In the genomic region with DNA sequence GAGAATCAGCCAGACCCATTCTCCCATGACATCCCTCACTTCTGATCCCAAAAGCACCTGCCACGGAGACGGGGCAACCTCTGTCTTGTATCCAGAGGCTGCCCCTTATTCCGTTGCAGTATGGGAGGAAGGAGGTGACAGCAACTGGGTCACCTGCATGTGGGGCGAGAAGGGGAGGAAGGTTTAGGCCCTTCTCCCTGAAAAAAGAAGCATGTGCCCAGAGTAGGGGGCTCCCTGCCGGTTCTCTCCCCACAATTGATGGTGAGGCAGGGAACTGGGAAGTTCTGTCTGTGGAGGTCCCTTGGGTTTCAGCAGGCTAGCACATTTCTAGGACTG, we compare ENCODE assay signal across 17 cellular contexts.
"Had no signal": no experiment of that assay in that cellular context is flagged by ENCODE, and none has a peak within 500 bp of the region (broad histone marks: within the 10 kb centered on the region; RNA-seq: fewer than 3 reads in every experiment).

No MANE protein-coding gene starts in this region.

- FAIRE-seq: frontal cortex had no signal

- H3K27ac ChIP-seq: heart left ventricle, neural progenitor cell, ovary had no signal

- H3K9ac ChIP-seq: neural progenitor cell had no signal

- H3K27me3 ChIP-seq: heart left ventricle, neural progenitor cell, ovary, upper lobe of left lung had no signal

- ATAC-seq: heart left ventricle; SK-N-SH treated with all-trans-retinoic acid at 6 μM for 48 hours; stimulated activated naive B cell treated with anti-CD40 and anti-IgM and Interleukin-4, amounts not matched to agents 10 μg/mL and 1 μg/mL and 100 μg/mL, for 72 hours had no signal

- DNase-seq: activated B cell treated with CpG ODN at 0.5 μM for 24 hours; activated CD4-positive, alpha-beta T cell treated with anti-CD3 and anti-CD28 coated beads, Interleukin-2, amount 10 ng/mL, durations not matched to agents 24 days and 14 days; activated CD8-positive, alpha-beta memory T cell treated with anti-CD3 and anti-CD28 coated beads for 24 hours; activated naive CD8-positive, alpha-beta T cell treated with anti-CD3 and anti-CD28 coated beads, Interleukin-2, amount 10 ng/mL, durations not matched to agents 7 days and 5 days; cerebellar nuclear complex; effector CD8-positive, alpha-beta T cell; heart left ventricle; midbrain; ovary; stimulated activated CD4-positive, alpha-beta T cell treated with anti-CD3 and anti-CD28 coated beads, Interleukin-12 subunit alpha, Interleukin-12 subunit beta, amount 100 ng/mL, for 4 hours; stimulated activated naive B cell treated with anti-CD40 and anti-IgM and Interleukin-4, amounts not matched to agents 10 μg/mL and 1 μg/mL and 100 μg/mL, for 72 hours had no signal

- H3K27ac Mint-ChIP-seq: activated B cell treated with CpG ODN at 0.5 μM for 24 hours; activated CD4-positive, alpha-beta T cell treated with anti-CD3 and anti-CD28 coated beads, Interleukin-2, amount 10 ng/mL, durations not matched to agents 24 days and 14 days; activated naive CD8-positive, alpha-beta T cell treated with anti-CD3 and anti-CD28 coated beads, Interleukin-2, amount 10 ng/mL, durations not matched to agents 7 days and 5 days; neural progenitor cell; stimulated activated naive B cell treated with anti-CD40 and anti-IgM and Interleukin-4, amounts not matched to agents 10 μg/mL and 1 μg/mL and 100 μg/mL, for 72 hours had no signal

- H3K27me3 Mint-ChIP-seq: activated B cell treated with CpG ODN at 0.5 μM for 24 hours; activated CD4-positive, alpha-beta T cell treated with anti-CD3 and anti-CD28 coated beads, Interleukin-2, amount 10 ng/mL, durations not matched to agents 24 days and 14 days; activated naive CD8-positive, alpha-beta T cell treated with anti-CD3 and anti-CD28 coated beads, Interleukin-2, amount 10 ng/mL, durations not matched to agents 7 days and 5 days; stimulated activated naive B cell treated with anti-CD40 and anti-IgM and Interleukin-4, amounts not matched to agents 10 μg/mL and 1 μg/mL and 100 μg/mL, for 72 hours had no signal

- H3K4me1 ChIP-seq: neural progenitor cell had no signal

- H3K9me3 Mint-ChIP-seq: activated B cell treated with CpG ODN at 0.5 μM for 24 hours; activated CD4-positive, alpha-beta T cell treated with anti-CD3 and anti-CD28 coated beads, Interleukin-2, amount 10 ng/mL, durations not matched to agents 24 days and 14 days; activated naive CD8-positive, alpha-beta T cell treated with anti-CD3 and anti-CD28 coated beads, Interleukin-2, amount 10 ng/mL, durations not matched to agents 7 days and 5 days; neural progenitor cell; stimulated activated naive B cell treated with anti-CD40 and anti-IgM and Interleukin-4, amounts not matched to agents 10 μg/mL and 1 μg/mL and 100 μg/mL, for 72 hours; T-helper 1 cell treated with Interleukin-12 subunit alpha and Interleukin-12 subunit beta and Interleukin-4 antibody, amounts not matched to agents 30 μg/mL and 1 μg/mL, for 36 hours had no signal

- H3K4me1 Mint-ChIP-seq: activated B cell treated with CpG ODN at 0.5 μM for 24 hours had no signal

- H3K4me3 Mint-ChIP-seq: activated B cell treated with CpG ODN at 0.5 μM for 24 hours; activated CD4-positive, alpha-beta T cell treated with anti-CD3 and anti-CD28 coated beads, Interleukin-2, amount 10 ng/mL, durations not matched to agents 24 days and 14 days; activated naive CD8-positive, alpha-beta T cell treated with anti-CD3 and anti-CD28 coated beads, Interleukin-2, amount 10 ng/mL, durations not matched to agents 7 days and 5 days; neural progenitor cell; stimulated activated naive B cell treated with anti-CD40 and anti-IgM and Interleukin-4, amounts not matched to agents 10 μg/mL and 1 μg/mL and 100 μg/mL, for 72 hours; T-helper 1 cell treated with Interleukin-12 subunit alpha and Interleukin-12 subunit beta and Interleukin-4 antibody, amounts not matched to agents 30 μg/mL and 1 μg/mL, for 36 hours had no signal

- H3K36me3 ChIP-seq: heart left ventricle, neural progenitor cell, ovary, upper lobe of left lung had no signal

- H2AFZ ChIP-seq: neural progenitor cell had no signal

- H3K9me3 ChIP-seq: heart left ventricle, ovary, upper lobe of left lung had no signal

- H3K4me2 ChIP-seq: neural progenitor cell had no signal

- H3K4me3 ChIP-seq: heart left ventricle, lung, neural progenitor cell, ovary, upper lobe of left lung had no signal

- H3K36me3 Mint-ChIP-seq: neural progenitor cell had no signal
